ENCODE assay signal across 8 cellular contexts in the genomic region with DNA sequence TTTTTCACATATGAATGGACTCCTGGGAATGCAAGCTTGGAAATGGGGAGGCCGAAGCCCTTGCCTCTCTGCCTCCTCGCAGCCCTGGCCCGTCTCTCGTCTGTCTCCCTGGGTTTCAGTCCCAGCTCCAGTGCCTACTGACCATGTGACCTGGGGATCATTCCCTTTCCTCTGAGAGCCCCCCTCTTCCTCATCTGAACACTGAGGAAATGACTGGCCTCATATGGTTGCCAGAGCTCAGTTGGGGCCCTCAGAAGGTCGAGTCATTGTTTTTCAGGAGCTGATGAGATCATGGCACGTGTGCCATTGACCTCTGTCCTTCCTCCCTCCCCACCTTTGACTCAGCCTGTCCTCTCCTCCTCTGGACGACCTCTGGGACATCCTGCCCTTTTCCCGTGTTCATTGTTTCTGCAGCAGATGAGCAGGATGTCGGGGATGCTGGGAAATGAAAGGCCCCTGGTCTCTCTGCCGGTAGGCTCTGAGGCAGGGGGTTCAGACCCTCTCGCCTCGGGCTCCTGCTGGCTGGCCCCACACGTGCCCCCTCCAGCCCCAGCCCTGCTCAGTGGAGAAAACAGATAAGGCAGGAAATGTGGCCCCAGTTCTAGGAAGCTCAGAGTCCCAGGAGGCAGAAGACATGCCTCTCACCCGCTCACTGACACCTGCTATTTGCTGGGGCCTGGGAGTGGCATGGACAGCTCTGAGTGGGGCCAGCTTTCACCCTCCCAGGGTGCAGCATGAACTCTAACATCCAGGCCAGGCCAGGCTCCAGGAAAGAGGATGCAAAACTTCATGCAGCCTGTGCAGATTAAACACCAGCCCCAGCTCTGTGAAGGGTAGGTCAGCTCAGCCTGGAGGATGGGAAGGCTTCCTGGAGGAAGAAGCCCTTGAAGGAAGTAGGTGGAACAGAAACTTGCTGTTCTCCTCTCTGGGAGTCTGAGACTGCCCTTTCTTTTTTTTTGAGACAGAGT. TPM values are rescaled to one million over a fixed set of nuclear protein-coding genes. Genes with fewer than 3 reads are reported as not detected.
DNase-seq lines count a peak whose midpoint lies in the region; TF ChIP-seq lines count a peak whose summit lies in the region.

No MANE protein-coding gene starts in this region.

- H3K27ac Mint-ChIP-seq in immature natural killer cell: no peak overlapping the region

- H3K4me3 Mint-ChIP-seq in immature natural killer cell: no peak overlapping the region

- H3K4me3 ChIP-seq in dorsolateral prefrontal cortex (no peak overlapping the region), neuron (ENCODE audit: low read length) (no peak overlapping the region)

- peak overlapping the region in 42 of 59 donors; percentile 1 to 78 (median 56) for H3K27ac ChIP-seq in dorsolateral prefrontal cortex

- DNase-seq in Caki2 (ENCODE audit: low read depth) (peak; percentile 65), NCI-H226 (peak; percentile 27), dorsolateral prefrontal cortex (peak in 2 of 10 donors; percentile 20 to 25), immature natural killer cell (no peak), NCI-H2081 (lab: John Stamatoyannopoulos, UW) (no peak), NCI-H187 treated with DMSO at 0.1 percent for 48 hours (lab: John Stamatoyannopoulos, UW) (no peak), NCI-H2171 treated with DMSO at 0.1 percent for 48 hours (lab: John Stamatoyannopoulos, UW) (no peak)

- H3K36me3 Mint-ChIP-seq in immature natural killer cell: no peaks in the 10 kb centered on the region

- peak overlapping the region; percentile 37 for H2AFZ ChIP-seq in neuron (ENCODE audit: low read depth, low read length)

- H3K27me3 ChIP-seq in dorsolateral prefrontal cortex (no peaks in the 10 kb centered on the region), neuron (ENCODE audit: insufficient read depth, low read length) (no peaks in the 10 kb centered on the region)

- intact Hi-C loops in dorsolateral prefrontal cortex (cut with DNase I): no loop called here

- TF ChIP-seq CTCF in dorsolateral prefrontal cortex (IDR thresholded peaks at IDR 0.05 in 54 of 56, conservative IDR thresholded peaks at IDR 0.05 in 2 of 56; ENCODE audit: low read depth in 1 of 56, partially characterized antibody in 56 of 56): no peak

- H3K27me3 Mint-ChIP-seq in immature natural killer cell (ENCODE audit: low read depth in 3 of 3): no peaks in the 10 kb centered on the region

- in situ Hi-C loops in Caki2 (cut with HindIII; ENCODE audit: low pct_unique_long_range_greater_than_20kb, low sequenced_read_pairs): no loop called here

- no peaks in the 10 kb centered on the region for H3K9me3 ChIP-seq in neuron (ENCODE audit: low read length)

- peaks cover 18% of the 10 kb centered on the region for H3K4me1 ChIP-seq in neuron (ENCODE audit: insufficient read depth, low read length)

- peaks cover 0 to 2% of the 10 kb centered on the region in 2 donors for H3K4me1 Mint-ChIP-seq in immature natural killer cell

- H3K9me3 Mint-ChIP-seq in immature natural killer cell: no peaks in the 10 kb centered on the region

- H3K36me3 ChIP-seq in neuron (ENCODE audit: insufficient read depth, low read length): no peaks in the 10 kb centered on the region

RNA-seq across cellular contexts. Expression of a gene that starts 8.3 kb away (rescaled TPM):
- 48.5 and 55.4 TPM in 2 replicates for total RNA-seq in Caki2 (2014; rRNA removed; shearing (Covaris generic); ENCODE audit: low replicate concordance)
- total RNA-seq in dorsolateral prefrontal cortex: 10 to 100 TPM in 117 of 120 experiments, 1 to 10 TPM in 3; 6.8 to 26.4 (median 17.4) TPM
- 10 to 100 TPM; 25.7 to 42.2 (median 41.8) TPM for polyA plus RNA-seq in immature natural killer cell

RNA-seq across cellular contexts. Expression of a gene that starts 15.0 kb away (rescaled TPM):
- 44.0 and 49.7 TPM in 2 replicates for total RNA-seq in Caki2 (2014; rRNA removed; shearing (Covaris generic); ENCODE audit: low replicate concordance)
- total RNA-seq in dorsolateral prefrontal cortex: 10 to 100 TPM; 29.2 to 57.4 (median 39.6) TPM
- polyA plus RNA-seq in immature natural killer cell: 10 to 100 TPM in 1 of 3 donors, 1 to 10 TPM in 2; 3.0 to 12.1 (median 8.3) TPM

RNA-seq across cellular contexts. Expression of a gene that starts 16.1 kb away (rescaled TPM):
- 1.8 and 5.9 TPM in 2 replicates for total RNA-seq in Caki2 (2014; rRNA removed; shearing (Covaris generic); ENCODE audit: low replicate concordance)
- total RNA-seq in dorsolateral prefrontal cortex: 10 to 100 TPM in 31 of 120 experiments, 1 to 10 TPM in 89; 3.3 to 20.5 (median 8.0) TPM
- polyA plus RNA-seq in immature natural killer cell: 1 to 10 TPM; 4.1 to 5.9 (median 5.7) TPM

RNA-seq across cellular contexts. Expression of a gene that starts 19.5 kb away (rescaled TPM):
- total RNA-seq in Caki2 (2014; rRNA removed; shearing (Covaris generic); ENCODE audit: low replicate concordance): not detected in 2 replicates
- 10 to 100 TPM in 34 of 120 experiments, 1 to 10 TPM in 85, not detected in 1; 1.4 to 43.4 (median 7.0) TPM for total RNA-seq in dorsolateral prefrontal cortex
- 1 to 10 TPM in 1 of 3 donors, under 1 TPM in 1, not detected in 1; 0.43 to 2.2 TPM for polyA plus RNA-seq in immature natural killer cell

RNA-seq across cellular contexts. Expression of a gene that starts 34.4 kb away (rescaled TPM):
- 39.5 and 46.5 TPM in 2 replicates for total RNA-seq in Caki2 (2014; rRNA removed; shearing (Covaris generic); ENCODE audit: low replicate concordance)
- 100 to 1,000 TPM; 142 to 595 (median 270) TPM for total RNA-seq in dorsolateral prefrontal cortex
- 10 to 100 TPM; 32.4 to 42.2 (median 35.3) TPM for polyA plus RNA-seq in immature natural killer cell

Comparison
In these comparisons a context has a peak if more than half of its experiments do, and no peak if none do; other contexts are left out.
1. DNase-seq: peak in Caki2 (single experiment) and NCI-H226 (single experiment); none in immature natural killer cell (0 of 3), NCI-H2081 (0 of 2), NCI-H187 treated with DMSO at 0.1 percent for 48 hours (single experiment) and NCI-H2171 treated with DMSO at 0.1 percent for 48 hours (single experiment).